27 cellular contexts compared by ENCODE assay signal in genomic region chr6:19349429-19349828, GRCh38.
"Had no signal": no experiment of that assay in that cellular context is flagged by ENCODE, and none has a peak within 500 bp of the region (broad histone marks: within the 10 kb centered on the region; RNA-seq: fewer than 3 reads in every experiment).

No MANE protein-coding gene starts in this region.

- FAIRE-seq: endometrium, keratinocyte had no signal

- H3K27me3 Mint-ChIP-seq: dendritic cell treated with granulocyte-macrophage colony-stimulating factor and Interleukin-4, amounts not matched to agents 40 ng/mL and 50 ng/mL, for 4 days; effector memory CD8-positive, alpha-beta T cell; naive B cell had no signal

- H3K4me1 ChIP-seq: colonic mucosa, esophagus squamous epithelium, gastrocnemius medialis, heart right ventricle, left lung, lower lobe of right lung had no signal

- H3K36me3 ChIP-seq: colonic mucosa, esophagus squamous epithelium, gastrocnemius medialis, heart right ventricle, left lung, lower lobe of right lung had no signal

- H3K4me3 ChIP-seq: colonic mucosa, esophagus squamous epithelium, gastrocnemius medialis, heart right ventricle, left lung, lower lobe of right lung, mucosa of descending colon had no signal

- H3K4me1 Mint-ChIP-seq: naive B cell had no signal

- H3K9me3 ChIP-seq: colonic mucosa, esophagus squamous epithelium, gastrocnemius medialis, lower lobe of right lung had no signal

- H3K27me3 ChIP-seq: colonic mucosa, esophagus squamous epithelium, gastrocnemius medialis, heart right ventricle, left lung had no signal

- H3K4me3 Mint-ChIP-seq: dendritic cell treated with granulocyte-macrophage colony-stimulating factor and Interleukin-4, amounts not matched to agents 40 ng/mL and 50 ng/mL, for 4 days; effector memory CD8-positive, alpha-beta T cell; endodermal cell; mesothelial cell of epicardium had no signal

- DNase-seq: colonic mucosa; cortex of kidney; effector CD8-positive, alpha-beta T cell; effector memory CD8-positive, alpha-beta T cell; endodermal cell; erythroblast; esophagus squamous epithelium; foreskin fibroblast; foreskin melanocyte; gastrocnemius medialis; glutamatergic neuron; head of caudate nucleus; heart right ventricle; hippocampal formation; left cardiac atrium; left lung; left ventricle myocardium superior; lower lobe of right lung; mesenchymal stem cell; mucosa of descending colon; naive B cell had no signal

- H3K27ac Mint-ChIP-seq: dendritic cell treated with granulocyte-macrophage colony-stimulating factor and Interleukin-4, amounts not matched to agents 40 ng/mL and 50 ng/mL, for 4 days; effector memory CD8-positive, alpha-beta T cell; endodermal cell; mesothelial cell of epicardium; naive B cell had no signal

- H3K27ac ChIP-seq: colonic mucosa, epithelial cell of prostate, esophagus squamous epithelium, gastrocnemius medialis, heart right ventricle, left lung, lower lobe of right lung had no signal

- ATAC-seq: effector memory CD8-positive, alpha-beta T cell; esophagus mucosa; gastrocnemius medialis; heart right ventricle; left cardiac atrium; left lung; left ventricle myocardium superior; lower lobe of right lung; mucosa of descending colon had no signal
